In genomic region chr6:33711140-33712129, GRCh38 we compare ENCODE assay signal across 1 cellular context.
TF ChIP-seq lines count a peak whose summit lies in the region.

TSS of gene UQCC2 (minus strand) at chr6:33711700. CDS start at chr6:33711686, 14 bp downstream.

TF ChIP-seq in K562, 482 proteins besides CTCF, POLR2A, EP300 and RAD21 (continued from another document and continues in another):
- TF ChIP-seq DIDO1 (tag; IDR thresholded peaks at IDR 0.05; ENCODE audit: low read depth) (peak; percentile 51; the same call in 1 of the 2 replicates), GTF2A2 (tag; IDR thresholded peaks at IDR 0.05) (no peak), PCBP1 (IDR thresholded peaks at IDR 0.05; ENCODE audit: low read depth, low read length, poor library complexity, severe bottlenecking) (peak; percentile 80), ZFP30 (CRISPR knock-in tag; IDR thresholded peaks at IDR 0.05; ENCODE audit: borderline replicate concordance) (no peak), SIN3A (IDR thresholded peaks at IDR 0.05; ENCODE audit: borderline replicate concordance in 2 of 2, control insufficient read depth in 1 of 2, low read depth in 2 of 2, low read length in 2 of 2) (peak in 1 of 2 experiments; percentile 4; a peak in 1 of 4 replicates), BCLAF1 (IDR thresholded peaks at IDR 0.05; ENCODE audit: borderline replicate concordance in 1 of 2, control insufficient read depth in 1 of 2, low read depth in 2 of 2, low read length in 1 of 2) (no peak), RNF2 (IDR thresholded peaks at IDR 0.05) (peak; percentile 44; the same call in 1 of the 2 replicates), SNRNP70 (optimal IDR thresholded peaks at IDR 0.05; ENCODE audit: low read depth, low read length) (no peak), ZNF431 (CRISPR knock-in tag; IDR thresholded peaks at IDR 0.05) (no peak), ELK3 (CRISPR knock-in tag; IDR thresholded peaks at IDR 0.05) (no peak), ZNF589 (CRISPR knock-in tag; IDR thresholded peaks at IDR 0.05; ENCODE audit: low read depth) (peak; percentile 53; the same call in 1 of the 2 replicates), CEBPG (CRISPR knock-in tag; IDR thresholded peaks at IDR 0.05) (no peak; the same call in 1 of the 2 replicates), CEBPG (tag; conservative IDR thresholded peaks at IDR 0.05 in 1 of 2, IDR thresholded peaks at IDR 0.05 in 1 of 2) (no peak), ZNF586 (CRISPR knock-in tag; conservative IDR thresholded peaks at IDR 0.05) (no peak), SMARCE1 (IDR thresholded peaks at IDR 0.05) (peak; percentile 33; the same call in 1 of the 2 replicates), NCOA6 (IDR thresholded peaks at IDR 0.05) (no peak), TBL1XR1 (IDR thresholded peaks at IDR 0.05; ENCODE audit: low read length in 2 of 2) (no peak), ATF7 (IDR thresholded peaks at IDR 0.05) (peak; percentile 63), TCF15 (CRISPR knock-in tag; IDR thresholded peaks at IDR 0.05) (no peak; the same call in 1 of the 2 replicates), E4F1 (CRISPR knock-in tag; IDR thresholded peaks at IDR 0.05; ENCODE audit: borderline replicate concordance) (no peak), HDAC1 (IDR thresholded peaks at IDR 0.05) (peak in 1 of 2 experiments; percentile 86; a peak in 2 of 4 replicates), THAP7 (CRISPR knock-in tag; IDR thresholded peaks at IDR 0.05) (no peak), BCL6 (CRISPR knock-in tag; IDR thresholded peaks at IDR 0.05) (no peak), PHF21A (IDR thresholded peaks at IDR 0.05; ENCODE audit: borderline replicate concordance, low read depth) (no peak), FOXK1 (CRISPR knock-in tag; IDR thresholded peaks at IDR 0.05; ENCODE audit: borderline replicate concordance) (no peak; the same call in 1 of the 2 replicates), ERF (CRISPR knock-in tag; IDR thresholded peaks at IDR 0.05) (peak; percentile 12; the same call in 1 of the 2 replicates), ZNF165 (CRISPR knock-in tag; IDR thresholded peaks at IDR 0.05; ENCODE audit: borderline replicate concordance) (no peak), ZBTB40 (IDR thresholded peaks at IDR 0.05) (peak; percentile 29; the same call in 1 of the 2 replicates), ZBTB40 (CRISPR knock-in tag; IDR thresholded peaks at IDR 0.05) (no peak), CEBPZ (IDR thresholded peaks at IDR 0.05; ENCODE audit: borderline replicate concordance, low read depth, low read length) (no peak), FOSL1 (tag; conservative IDR thresholded peaks at IDR 0.05) (no peak), STAT5A (IDR thresholded peaks at IDR 0.05; ENCODE audit: borderline replicate concordance, low read length) (no peak), PRPF4 (IDR thresholded peaks at IDR 0.05; ENCODE audit: insufficient read depth, low read depth, low read length, poor library complexity, severe bottlenecking) (no peak)
